ENCODE assay signal across 28 cellular contexts in the genomic region with DNA sequence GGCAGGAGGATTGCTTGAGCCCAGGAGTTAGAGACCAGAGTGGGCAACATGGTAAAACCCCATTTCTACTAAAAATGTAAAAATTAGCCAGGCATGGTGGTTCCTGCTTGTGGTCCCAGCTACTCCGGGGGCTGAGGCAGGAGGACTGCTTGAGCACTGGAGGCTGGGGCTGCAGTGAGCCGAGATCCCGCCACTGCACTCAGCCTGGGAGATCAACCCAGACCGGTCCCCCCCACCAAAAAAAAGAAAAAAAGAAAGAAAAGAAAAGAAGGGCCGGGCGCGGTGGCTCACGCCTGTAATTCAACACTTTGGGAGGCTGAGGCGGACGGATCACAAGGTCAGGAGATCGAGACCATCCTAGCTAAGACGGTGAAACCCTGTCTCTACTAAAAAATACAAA. TPM values are rescaled to one million over a fixed set of nuclear protein-coding genes. Genes with fewer than 3 reads are reported as not detected.
DNase-seq lines count a peak whose midpoint lies in the region; ATAC-seq, FAIRE-seq and TF ChIP-seq lines count a peak whose summit lies in the region.
"Had no signal": no experiment of that assay in that cellular context is flagged by ENCODE, and none has a peak within 500 bp of the region (broad histone marks: within the 10 kb centered on the region; RNA-seq: fewer than 3 reads in every experiment).

No MANE protein-coding gene starts in this region.

- WGBS in K562 (ENCODE audit: insufficient coverage, low coverage, missing lambda C conversion rate), result 90% methylated on average over 12 of the region's 12 CpGs
- no CpG with 5 or more reads among the region's 12 CpGs for WGBS in trophoblast cell (ENCODE audit: extremely low coverage, insufficient coverage, insufficient read length)

- intact Hi-C loops in activated CD4-positive, alpha-beta T cell treated with anti-CD3 and anti-CD28 coated beads, Interleukin-2, amount 10 ng/mL, durations not matched to agents 24 days and 14 days (cut with micrococcal nuclease), result no loop called here
- intact Hi-C loops in K562 (cut with micrococcal nuclease), result no loop called here

- H4K12ac ChIP-seq in trophoblast cell (ENCODE audit: low read depth, low read length), result no peak overlapping the region

- peaks cover 5% of the 10 kb centered on the region for H3K4me1 ChIP-seq in CD8-positive, alpha-beta memory T cell (ENCODE audit: insufficient read depth, low read length)
- H3K4me1 ChIP-seq in K562 (replicated peaks in 1 of 2; ENCODE audit: control insufficient read depth in 2 of 2, insufficient read depth in 2 of 2, low read length in 2 of 2) (peaks cover 3 to 28% of the 10 kb centered on the region in 2 experiments; a peak in 4 of 5 replicates), trophoblast cell (ENCODE audit: control insufficient read depth in 1 of 2, insufficient read depth in 2 of 2, low read length in 2 of 2) (peaks cover 2 to 3% of the 10 kb centered on the region in 2 experiments)

- no peaks in the 10 kb centered on the region for H3K36me3 Mint-ChIP-seq in activated CD4-positive, alpha-beta T cell treated with anti-CD3 and anti-CD28 coated beads, Interleukin-2, amount 10 ng/mL, durations not matched to agents 24 days and 14 days (ENCODE audit: low read depth)
- peaks cover 0 to 11% (median 0%) of the 10 kb centered on the region in 3 donors for H3K36me3 Mint-ChIP-seq in CD8-positive, alpha-beta memory T cell

- H2BK12ac ChIP-seq in trophoblast cell (ENCODE audit: low read length), result peak overlapping the region; percentile 61

- FAIRE-seq in K562 (lab: Jason Lieb, UNC), result no peak
- FAIRE-seq: bronchial epithelial cell had no signal

- no peak for DNase-seq in activated CD4-positive, alpha-beta T cell treated with anti-CD3 and anti-CD28 coated beads, Interleukin-2, amount 10 ng/mL, durations not matched to agents 24 days and 14 days
- no peak for DNase-seq in activated CD4-positive, alpha-beta T cell treated with anti-CD3 and anti-CD28 coated beads, Interleukin-2, amount 50 U/mL, for 4 hours
- DNase-seq in CD8-positive, alpha-beta memory T cell, result no peak
- no peak for DNase-seq in K562 (ENCODE audit: extremely low read depth in 1 of 4, low spot score in 3 of 4)
- DNase-seq in trophoblast cell, result no peak
- DNase-seq in NCI-H345 (lab: John Stamatoyannopoulos, UW), result no peak
- DNase-seq in ureter (ENCODE audit: low spot score), result no peak
- DNase-seq: activated CD8-positive, alpha-beta T cell treated with anti-CD3 and anti-CD28 coated beads for 36 hours; amniotic stem cell; NCI-H1105 treated with DMSO at 0.1 percent for 48 hours; NCI-H2081; NCI-H446; occipital lobe; retina; SHP77; stimulated activated CD4-positive, alpha-beta T cell treated with anti-CD3 and anti-CD28 coated beads, Interleukin-2, amount 100 ng/mL, for 48 hours; SW 1271; thyroid gland had no signal

- H3K27ac ChIP-seq in CD8-positive, alpha-beta memory T cell (ENCODE audit: low read depth, low read length), result no peak overlapping the region
- H3K27ac ChIP-seq in K562 (ENCODE audit: extremely low read depth, low read depth, low read length) (no peak overlapping the region), trophoblast cell (ENCODE audit: low read depth, low read length) (no peak overlapping the region)
- H3K27ac ChIP-seq: thyroid gland had no signal

- no peak overlapping the region for H3K23ac ChIP-seq in trophoblast cell (ENCODE audit: low read length)

- H3K9ac ChIP-seq in K562 (ENCODE audit: insufficient read depth in 1 of 2, low read depth in 2 of 2, low read length in 2 of 2) (peak overlapping the region in 1 of 2 experiments; percentile 39; a peak in 1 of 4 replicates), trophoblast cell (ENCODE audit: low read length) (no peak overlapping the region)

- no peak for TF ChIP-seq EP300 in K562 (IDR thresholded peaks at IDR 0.05; ENCODE audit: low read length)

- no peak overlapping the region for H4K91ac ChIP-seq in trophoblast cell (ENCODE audit: low read depth, low read length)

- H2BK120ac ChIP-seq in trophoblast cell (ENCODE audit: insufficient read depth, low read length, poor library complexity), result peak overlapping the region; percentile 69

- H3K4me3 Mint-ChIP-seq in activated CD4-positive, alpha-beta T cell treated with anti-CD3 and anti-CD28 coated beads, Interleukin-2, amount 10 ng/mL, durations not matched to agents 24 days and 14 days, result peak overlapping the region; percentile 50
- H3K4me3 Mint-ChIP-seq in CD8-positive, alpha-beta memory T cell, result peak overlapping the region in 2 of 7 donors; percentile 19 to 24
- H3K4me3 Mint-ChIP-seq: activated CD8-positive, alpha-beta T cell treated with anti-CD3 and anti-CD28 coated beads for 36 hours; GM23338; stimulated activated naive CD8-positive, alpha-beta T cell treated with anti-CD3 and anti-CD28 coated beads, Interleukin-15, Interleukin-2, amounts not matched to agents 100 ng/mL and 50 ng/mL, for 24 hours had no signal

- no peaks in the 10 kb centered on the region for H3K27me3 Mint-ChIP-seq in activated CD4-positive, alpha-beta T cell treated with anti-CD3 and anti-CD28 coated beads, Interleukin-2, amount 10 ng/mL, durations not matched to agents 24 days and 14 days
- peaks cover 0 to 1% of the 10 kb centered on the region in 2 donors for H3K27me3 Mint-ChIP-seq in CD8-positive, alpha-beta memory T cell
- H3K27me3 Mint-ChIP-seq: activated CD8-positive, alpha-beta T cell treated with anti-CD3 and anti-CD28 coated beads for 36 hours; stimulated activated naive CD8-positive, alpha-beta T cell treated with anti-CD3 and anti-CD28 coated beads, Interleukin-15, Interleukin-2, amounts not matched to agents 100 ng/mL and 50 ng/mL, for 24 hours had no signal

- H3K27ac Mint-ChIP-seq in activated CD4-positive, alpha-beta T cell treated with anti-CD3 and anti-CD28 coated beads, Interleukin-2, amount 10 ng/mL, durations not matched to agents 24 days and 14 days, result peak overlapping the region; percentile 65
- peak overlapping the region in 6 of 8 donors; percentile 21 to 87 (median 62) for H3K27ac Mint-ChIP-seq in CD8-positive, alpha-beta memory T cell
- H3K27ac Mint-ChIP-seq: GM23338; stimulated activated naive CD8-positive, alpha-beta T cell treated with anti-CD3 and anti-CD28 coated beads, Interleukin-15, Interleukin-2, amounts not matched to agents 100 ng/mL and 50 ng/mL, for 24 hours had no signal

- H3K4me2 ChIP-seq in K562 (ENCODE audit: insufficient read depth, low read length) (no peak overlapping the region), trophoblast cell (ENCODE audit: low read length) (no peak overlapping the region)
- H3K4me2 ChIP-seq: GM23338 had no signal

- ATAC-seq in K562 (no peak), GM21786 (IDR thresholded peaks at IDR 0.05; ENCODE audit: unreplicated experiment) (no peak)
- ATAC-seq: activated CD8-positive, alpha-beta T cell treated with anti-CD3 and anti-CD28 coated beads for 36 hours; GM23338 had no signal

- H2AFZ ChIP-seq in K562 (ENCODE audit: low read depth, low read length), result no peak overlapping the region
- no peak overlapping the region for H2AFZ ChIP-seq in trophoblast cell (ENCODE audit: insufficient read depth, low read length, poor library complexity)
- H2AFZ ChIP-seq: GM23338 had no signal

- TF ChIP-seq RAD21 in K562 (CRISPR knock-in tag; conservative IDR thresholded peaks at IDR 0.05 in 1 of 2, IDR thresholded peaks at IDR 0.05 in 1 of 2), result no peak

- H3K79me2 ChIP-seq in K562 (ENCODE audit: control insufficient read depth, insufficient read depth, low read length) (peaks cover 32% of the 10 kb centered on the region), trophoblast cell (ENCODE audit: control insufficient read depth, insufficient read depth, low read length, poor library complexity) (peaks cover 13% of the 10 kb centered on the region)

- H3K4me1 Mint-ChIP-seq in activated CD4-positive, alpha-beta T cell treated with anti-CD3 and anti-CD28 coated beads, Interleukin-2, amount 10 ng/mL, durations not matched to agents 24 days and 14 days, result peaks cover 10% of the 10 kb centered on the region
- peaks cover 16 to 27% (median 18%) of the 10 kb centered on the region in 3 donors for H3K4me1 Mint-ChIP-seq in CD8-positive, alpha-beta memory T cell

- no peak overlapping the region for H2BK5ac ChIP-seq in trophoblast cell (ENCODE audit: low read depth, low read length, poor library complexity)

- no peaks in the 10 kb centered on the region for H3K36me3 ChIP-seq in CD8-positive, alpha-beta memory T cell (ENCODE audit: insufficient read depth, low read length)
- no peaks in the 10 kb centered on the region for H3K36me3 ChIP-seq in K562 (ENCODE audit: control insufficient read depth, insufficient read depth, low read length)
- H3K36me3 ChIP-seq in trophoblast cell (ENCODE audit: control insufficient read depth in 1 of 2, insufficient read depth in 2 of 2, low read length in 2 of 2), result no peaks in the 10 kb centered on the region
- H3K36me3 ChIP-seq: thyroid gland had no signal

- H4K20me1 ChIP-seq in K562 (replicated peaks; ENCODE audit: control insufficient read depth, insufficient read depth, low read length), result no peaks in the 10 kb centered on the region

- CTCF ChIA-PET in CD8-positive, alpha-beta memory T cell (lab: Charles Lee), result interaction anchor here (3.3 to 4.4 kb wide), 2 partner anchors 19 to 22 kb away, joined by 14 to 31 read pairs; partner anchors contain the start of genes RNU11 and TAF12
- CTCF ChIA-PET in K562 (lab: Yijun Ruan, JAX; ENCODE audit: low intra/inter-chr PET ratio), result no interaction called here

- H3K9me1 ChIP-seq in K562 (ENCODE audit: control insufficient read depth, insufficient read depth, low read length), result no peaks in the 10 kb centered on the region

- POLR2A ChIA-PET in CD8-positive, alpha-beta memory T cell (lab: Charles Lee), result interaction anchor here (3.0 kb wide), 2 partner anchors 18 to 70 kb away, joined by 34 to 83 read pairs; partner anchors contain the start of genes RNU11 and YTHDF2
- POLR2A ChIA-PET in K562 (lab: Yijun Ruan, JAX), result interaction anchor here (1.3 to 13.8 kb wide), 3 partner anchors 10 to 86 kb away, joined by 5 to 240 read pairs (median 6); partner anchors contain the start of gene RNU11

- H3K4ac ChIP-seq in trophoblast cell (ENCODE audit: low read depth, low read length), result peak overlapping the region; percentile 43

- no peaks in the 10 kb centered on the region for H3K9me3 ChIP-seq in CD8-positive, alpha-beta memory T cell (ENCODE audit: low read length)
- H3K9me3 ChIP-seq in K562 (replicated peaks; ENCODE audit: control insufficient read depth, insufficient read depth, low read depth, low read length) (no peaks in the 10 kb centered on the region), trophoblast cell (ENCODE audit: insufficient read depth, low read depth, low read length) (no peaks in the 10 kb centered on the region)
- H3K9me3 ChIP-seq: BLaER1 treated with 17β-estradiol and CSF1 and Interleukin-3, amounts not matched to agents 10 nM and 100 nM; thyroid gland had no signal

- H3K14ac ChIP-seq in trophoblast cell (ENCODE audit: low read length), result peak overlapping the region; percentile 57

- no peak overlapping the region for H3K18ac ChIP-seq in trophoblast cell (ENCODE audit: low read length)

- no TSS peak for BruUV-seq in K562 (replicated peaks; lab: Mats Ljungman, UMichigan)

- H3K4me3 ChIP-seq in CD8-positive, alpha-beta memory T cell (ENCODE audit: low read length), result no peak overlapping the region
- H3K4me3 ChIP-seq in K562 (no peak overlapping the region), trophoblast cell (ENCODE audit: low read depth, low read length) (no peak overlapping the region)
- H3K4me3 ChIP-seq: GM23338, lung, smooth muscle cell, thyroid gland had no signal

- peaks cover 19% of the 10 kb centered on the region for H3K79me1 ChIP-seq in trophoblast cell (ENCODE audit: low read length)

- H3K27me3 ChIP-seq in CD8-positive, alpha-beta memory T cell (ENCODE audit: insufficient read depth, low read length, poor library complexity, severe bottlenecking), result no peaks in the 10 kb centered on the region
- no peaks in the 10 kb centered on the region for H3K27me3 ChIP-seq in K562 (ENCODE audit: control insufficient read depth in 2 of 2, insufficient read depth in 2 of 2, low read length in 2 of 2)
- H3K27me3 ChIP-seq in trophoblast cell (ENCODE audit: insufficient read depth, low read length), result no peaks in the 10 kb centered on the region
- H3K27me3 ChIP-seq: BLaER1 treated with 17β-estradiol and CSF1 and Interleukin-3, amounts not matched to agents 10 nM and 100 nM; thyroid gland had no signal

- in situ Hi-C loops in K562 (cut with MboI), result no loop called here

- H2AK5ac ChIP-seq in trophoblast cell (ENCODE audit: low read length), result no peak overlapping the region

- H4K8ac ChIP-seq in trophoblast cell (ENCODE audit: low read depth, low read length), result no peak overlapping the region

- TF ChIP-seq POLR2A in K562 (conservative IDR thresholded peaks at IDR 0.05), result no peak

- no peaks in the 10 kb centered on the region for H3K9me3 Mint-ChIP-seq in activated CD4-positive, alpha-beta T cell treated with anti-CD3 and anti-CD28 coated beads, Interleukin-2, amount 10 ng/mL, durations not matched to agents 24 days and 14 days
- no peaks in the 10 kb centered on the region for H3K9me3 Mint-ChIP-seq in CD8-positive, alpha-beta memory T cell
- H3K9me3 Mint-ChIP-seq: activated CD8-positive, alpha-beta T cell treated with anti-CD3 and anti-CD28 coated beads for 36 hours; GM23338; stimulated activated naive CD8-positive, alpha-beta T cell treated with anti-CD3 and anti-CD28 coated beads, Interleukin-15, Interleukin-2, amounts not matched to agents 100 ng/mL and 50 ng/mL, for 24 hours had no signal

- no peak for TF ChIP-seq CTCF in K562 (IDR thresholded peaks at IDR 0.05 in 2 of 3, conservative IDR thresholded peaks at IDR 0.05 in 1 of 3; ENCODE audit: insufficient read depth in 2 of 3, low read depth in 1 of 3, low read length in 3 of 3)

RNA-seq across cellular contexts. Expression of gene GMEB1, which starts 1.8 kb away (rescaled TPM):
- total RNA-seq in activated CD4-positive, alpha-beta T cell treated with anti-CD3 and anti-CD28 coated beads, Interleukin-2, amount 10 ng/mL, durations not matched to agents 24 days and 14 days, result 26.1 and 26.3 TPM in 2 replicates
- 10 to 100 TPM; 21.3 to 21.8 TPM for total RNA-seq in CD8-positive, alpha-beta memory T cell
- 24.3 TPM for polyA plus RNA-seq in CD8-positive, alpha-beta memory T cell
- total RNA-seq in K562 (2011; cell fraction: chromatin; rRNA removed; ENCODE audit: low replicate concordance), result 15.9 and 16.7 TPM in 2 replicates
- 5.8 and 6.7 TPM in 2 replicates for total RNA-seq in K562 (2011; cell fraction: nucleolus; rRNA removed)
- total RNA-seq in K562 (2011; cell fraction: nucleoplasm; rRNA removed), result 8.4 and 11.2 TPM in 2 replicates
- total RNA-seq in K562 (2014; rRNA removed), result 6.6 and 7.3 TPM in 2 replicates
- total RNA-seq in K562 (2014; rRNA removed; fragmentation: Illumina TruSeq; extraction: Trizol), result 11.1 TPM in 2 replicates
- 7.9 and 8.4 TPM in 2 replicates for total RNA-seq in K562 (2015; rRNA removed; fragmentation: Illumina TruSeq; extraction: Trizol)
- 15.1 and 17.4 TPM in 2 replicates for total RNA-seq in K562 (2021)
- 7.3 and 7.7 TPM in 2 replicates for polyA plus RNA-seq in K562 (2011; rRNA removed)
- 6.6 and 8.4 TPM in 2 replicates for polyA plus RNA-seq in K562 (2011; cell fraction: cytosol; rRNA removed)
- 6.8 and 7.8 TPM in 2 replicates for polyA plus RNA-seq in K562 (2011; cell fraction: nucleus; rRNA removed)
- 10.5 and 10.8 TPM in 2 replicates for polyA plus RNA-seq in K562 (2012)
- polyA plus RNA-seq in K562 (2014; fragmentation: Illumina TruSeq; extraction: Trizol), result 14.6 and 17.5 TPM in 2 replicates
- polyA plus RNA-seq in K562 (2014; fragmentation: Nextera tagmentation; extraction: Ambion mirVana), result 1 to 10 TPM; 8.5 TPM
- polyA plus RNA-seq in K562 (2014; rRNA removed), result 8.2 and 9.1 TPM in 2 replicates
- polyA minus RNA-seq in K562 (2011; rRNA and poly(A)+ RNA removed), result 15.7 and 17.1 TPM in 2 replicates
- 8.1 and 9.6 TPM in 2 replicates for polyA minus RNA-seq in K562 (2011; cell fraction: cytosol; rRNA and poly(A)+ RNA removed)
- polyA minus RNA-seq in K562 (2011; cell fraction: nucleus; rRNA and poly(A)+ RNA removed), result 1.8 and 5.2 TPM in 2 replicates
- polyA plus RNA-seq in trophoblast cell (2013), result 25.9 and 26.2 TPM in 2 replicates
- 14.9 TPM for total RNA-seq in ureter

RNA-seq across cellular contexts. Expression of gene RNU11, which starts 18.4 kb away (rescaled TPM):
- total RNA-seq in activated CD4-positive, alpha-beta T cell treated with anti-CD3 and anti-CD28 coated beads, Interleukin-2, amount 10 ng/mL, durations not matched to agents 24 days and 14 days, result not detected in 2 replicates
- total RNA-seq in CD8-positive, alpha-beta memory T cell, result not detected
- not detected for polyA plus RNA-seq in CD8-positive, alpha-beta memory T cell
- not detected in 2 replicates for total RNA-seq in K562 (2011; cell fraction: chromatin; rRNA removed; ENCODE audit: low replicate concordance)
- total RNA-seq in K562 (2011; cell fraction: nucleolus; rRNA removed), result not detected in 2 replicates
- not detected in 2 replicates for total RNA-seq in K562 (2011; cell fraction: nucleoplasm; rRNA removed)
- total RNA-seq in K562 (2014; rRNA removed) (not detected in 2 replicates), K562 (2014; rRNA removed; fragmentation: Illumina TruSeq; extraction: Trizol) (not detected in 2 replicates), K562 (2015; rRNA removed; fragmentation: Illumina TruSeq; extraction: Trizol) (not detected in 2 replicates), K562 (2021) (not detected in 2 replicates), ureter (not detected)
- polyA plus RNA-seq in K562 (2011; rRNA removed) (not detected in 2 replicates), K562 (2014; fragmentation: Illumina TruSeq; extraction: Trizol) (not detected in 2 replicates), K562 (2014; fragmentation: Nextera tagmentation; extraction: Ambion mirVana) (not detected), K562 (2014; rRNA removed) (not detected in 2 replicates)
- not detected in 2 replicates for polyA plus RNA-seq in K562 (2011; cell fraction: cytosol; rRNA removed)
- polyA plus RNA-seq in K562 (2011; cell fraction: nucleus; rRNA removed), result under 0.01 TPM in 1 of 2 replicates, not detected in the other
- polyA plus RNA-seq in K562 (2012), result not detected in 2 replicates
- not detected in 2 replicates for polyA minus RNA-seq in K562 (2011; rRNA and poly(A)+ RNA removed)
- 413 and 1,241 TPM in 2 replicates for polyA minus RNA-seq in K562 (2011; cell fraction: cytosol; rRNA and poly(A)+ RNA removed)
- polyA minus RNA-seq in K562 (2011; cell fraction: nucleus; rRNA and poly(A)+ RNA removed), result not detected in 2 replicates
- polyA plus RNA-seq in trophoblast cell (2013), result not detected in 2 replicates
- total RNA-seq: A673; activated CD8-positive, alpha-beta T cell treated with anti-CD3 and anti-CD28 coated beads for 36 hours; bronchial epithelial cell; glomerular endothelial cell; GM23338; kidney epithelial cell; lung; occipital lobe; smooth muscle cell; thyroid gland had no signal
- polyA plus RNA-seq: GM23338, lung, smooth muscle cell had no signal

RNA-seq across cellular contexts. Expression of gene TAF12, which starts 23.9 kb away (rescaled TPM):
- 31.7 and 33.8 TPM in 2 replicates for total RNA-seq in activated CD4-positive, alpha-beta T cell treated with anti-CD3 and anti-CD28 coated beads, Interleukin-2, amount 10 ng/mL, durations not matched to agents 24 days and 14 days
- total RNA-seq in CD8-positive, alpha-beta memory T cell, result 10 to 100 TPM; 37.8 to 39.0 TPM
- 50.4 TPM for polyA plus RNA-seq in CD8-positive, alpha-beta memory T cell
- total RNA-seq in K562 (2011; cell fraction: chromatin; rRNA removed; ENCODE audit: low replicate concordance), result 24.0 and 25.4 TPM in 2 replicates
- 18.0 and 20.3 TPM in 2 replicates for total RNA-seq in K562 (2011; cell fraction: nucleolus; rRNA removed)
- 27.7 and 36.2 TPM in 2 replicates for total RNA-seq in K562 (2011; cell fraction: nucleoplasm; rRNA removed)
- total RNA-seq in K562 (2014; rRNA removed) (49.6 and 49.9 TPM in 2 replicates), K562 (2014; rRNA removed; fragmentation: Illumina TruSeq; extraction: Trizol) (43.2 and 46.4 TPM in 2 replicates), K562 (2015; rRNA removed; fragmentation: Illumina TruSeq; extraction: Trizol) (43.4 and 45.1 TPM in 2 replicates), K562 (2021) (31.6 and 33.3 TPM in 2 replicates), ureter (19.8 TPM)
- polyA plus RNA-seq in K562 (2011; rRNA removed) (64.1 and 69.3 TPM in 2 replicates), K562 (2014; fragmentation: Illumina TruSeq; extraction: Trizol) (44.2 and 53.0 TPM in 2 replicates), K562 (2014; fragmentation: Nextera tagmentation; extraction: Ambion mirVana) (10 to 100 TPM; 77.8 to 89.0 TPM), K562 (2014; rRNA removed) (50.5 and 68.4 TPM in 2 replicates)
- 30.6 and 50.2 TPM in 2 replicates for polyA plus RNA-seq in K562 (2011; cell fraction: cytosol; rRNA removed)
- 17.4 and 29.2 TPM in 2 replicates for polyA plus RNA-seq in K562 (2011; cell fraction: nucleus; rRNA removed)
- polyA plus RNA-seq in K562 (2012), result 42.8 and 59.6 TPM in 2 replicates
- polyA minus RNA-seq in K562 (2011; rRNA and poly(A)+ RNA removed), result 46.5 and 54.0 TPM in 2 replicates
- polyA minus RNA-seq in K562 (2011; cell fraction: cytosol; rRNA and poly(A)+ RNA removed), result 8.3 and 15.7 TPM in 2 replicates
- 7.0 and 14.2 TPM in 2 replicates for polyA minus RNA-seq in K562 (2011; cell fraction: nucleus; rRNA and poly(A)+ RNA removed)
- 51.0 and 52.7 TPM in 2 replicates for polyA plus RNA-seq in trophoblast cell (2013)
